ENCODE assay signal across 21 cellular contexts in genomic region chr3:81829946-81830345, GRCh38.
DNase-seq lines count a peak whose midpoint lies in the region; ATAC-seq and TF ChIP-seq lines count a peak whose summit lies in the region.
"Had no signal": no experiment of that assay in that cellular context is flagged by ENCODE, and none has a peak within 500 bp of the region (broad histone marks: within the 10 kb centered on the region; RNA-seq: fewer than 3 reads in every experiment).

No MANE protein-coding gene starts in this region.

- H3K27ac Mint-ChIP-seq in activated CD8-positive, alpha-beta T cell treated with anti-CD3 and anti-CD28 coated beads for 36 hours = no peak overlapping the region
- H3K27ac Mint-ChIP-seq: GM23338 had no signal

- CTCF ChIA-PET in activated CD8-positive, alpha-beta T cell treated with anti-CD3 and anti-CD28 coated beads for 36 hours (lab: Charles Lee) = no interaction called here

- no peaks in the 10 kb centered on the region for H3K9me3 Mint-ChIP-seq in activated CD8-positive, alpha-beta T cell treated with anti-CD3 and anti-CD28 coated beads for 36 hours
- H3K9me3 Mint-ChIP-seq: GM23338 had no signal

- H3K36me3 Mint-ChIP-seq in activated CD8-positive, alpha-beta T cell treated with anti-CD3 and anti-CD28 coated beads for 36 hours (ENCODE audit: low read depth) = no peaks in the 10 kb centered on the region

- H3K4me3 ChIP-seq in foreskin fibroblast (ENCODE audit: low read depth in 1 of 2, low read length in 2 of 2) = no peak overlapping the region
- H3K4me3 ChIP-seq: GM23338, Peyer's patch had no signal

- peak; percentile 34 for DNase-seq in DMS53 (lab: John Stamatoyannopoulos, UW)
- DNase-seq in DMS53 treated with DMSO at 0.1 percent for 48 hours (lab: John Stamatoyannopoulos, UW; ENCODE audit: unreplicated experiment) = no peak
- peak; percentile 1 for DNase-seq in HT1080 (ENCODE audit: low read depth)
- DNase-seq in foreskin fibroblast = peak; percentile 23 to 69
- no peak for DNase-seq in activated effector memory CD4-positive, alpha-beta T cell treated with anti-CD3 and anti-CD28 coated beads, Interleukin-2, amount 50 U/mL, for 16 hours
- no peak for DNase-seq in NCI-H2081 treated with DMSO at 0.1 percent for 48 hours (lab: John Stamatoyannopoulos, UW)
- no peak for DNase-seq in activated CD8-positive, alpha-beta T cell treated with anti-CD3 and anti-CD28 coated beads for 36 hours
- DNase-seq in OCI-M1 (lab: John Stamatoyannopoulos, UW) = no peak
- DNase-seq: 8988T, C1 segment of cervical spinal cord, KG1, NCI-H1092, NCI-H146, NCI-H2107, NCI-H2227 treated with DMSO at 0.1 percent for 48 hours, NCI-H524, Peyer's patch, T-helper 1 cell had no signal

- POLR2A ChIA-PET in activated CD8-positive, alpha-beta T cell treated with anti-CD3 and anti-CD28 coated beads for 36 hours (lab: Charles Lee) = no interaction called here

- no peaks in the 10 kb centered on the region for H3K4me1 Mint-ChIP-seq in activated CD8-positive, alpha-beta T cell treated with anti-CD3 and anti-CD28 coated beads for 36 hours (ENCODE audit: low read depth)

- ATAC-seq in activated CD8-positive, alpha-beta T cell treated with anti-CD3 and anti-CD28 coated beads for 36 hours = no peak
- ATAC-seq: GM23338, Right ventricle myocardium inferior, SK-N-SH treated with all-trans-retinoic acid at 6 μM for 48 hours had no signal

- TF ChIP-seq CTCF in foreskin fibroblast (IDR thresholded peaks at IDR 0.05; ENCODE audit: low read depth, low read length) = no peak
- no peak for TF ChIP-seq CTCF in activated CD8-positive, alpha-beta T cell treated with anti-CD3 and anti-CD28 coated beads for 36 hours (IDR thresholded peaks at IDR 0.05)

- H3K4me3 Mint-ChIP-seq in activated CD8-positive, alpha-beta T cell treated with anti-CD3 and anti-CD28 coated beads for 36 hours = no peak overlapping the region
- H3K4me3 Mint-ChIP-seq: GM23338 had no signal

- intact Hi-C loops in activated CD8-positive, alpha-beta T cell treated with anti-CD3 and anti-CD28 coated beads for 36 hours (cut with micrococcal nuclease) = no loop called here

- peaks cover 3% of the 10 kb centered on the region for H3K27me3 Mint-ChIP-seq in activated CD8-positive, alpha-beta T cell treated with anti-CD3 and anti-CD28 coated beads for 36 hours

Comparison
In these comparisons a context has a peak if more than half of its experiments do, and no peak if none do; other contexts are left out.
1. DNase-seq: peak in DMS53 (single experiment), HT1080 (single experiment) and foreskin fibroblast (2 of 2); none in DMS53 treated with DMSO at 0.1 percent for 48 hours (single experiment), activated effector memory CD4-positive, alpha-beta T cell treated with anti-CD3 and anti-CD28 coated beads, Interleukin-2, amount 50 U/mL, for 16 hours (single experiment), NCI-H2081 treated with DMSO at 0.1 percent for 48 hours (single experiment), activated CD8-positive, alpha-beta T cell treated with anti-CD3 and anti-CD28 coated beads for 36 hours (single experiment) and OCI-M1 (single experiment).